Comparison of ENCODE assay signal across 2 cellular contexts in the genomic region with DNA sequence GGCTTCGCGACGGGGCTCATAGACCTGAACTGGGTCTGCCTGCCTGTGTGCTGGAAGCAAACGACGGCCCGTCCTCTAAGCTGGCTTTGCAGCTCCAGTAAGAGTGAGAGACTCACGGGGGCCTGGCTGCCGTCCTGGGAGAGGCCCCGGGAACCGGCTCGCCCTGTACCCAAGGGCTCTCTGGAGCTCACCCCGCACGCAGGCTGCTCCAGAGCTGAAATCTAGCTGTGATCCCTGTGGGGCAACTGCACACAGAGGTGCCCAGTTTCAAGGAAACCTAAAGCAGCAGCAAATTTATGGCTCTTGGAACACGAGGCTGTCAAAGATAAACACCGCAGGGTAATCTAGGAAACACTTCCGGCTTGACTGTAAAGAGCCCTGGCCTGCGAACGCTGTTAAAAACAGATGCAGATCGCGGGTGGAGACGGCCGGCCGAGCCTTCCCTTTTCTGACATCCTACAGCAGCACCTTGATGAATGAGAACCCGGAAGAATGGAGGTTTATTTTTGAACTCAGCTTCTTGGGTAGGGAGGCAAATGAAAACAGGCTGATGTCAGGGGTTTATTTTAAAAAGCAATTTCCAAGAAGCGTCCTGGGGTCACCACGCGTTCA.
TF ChIP-seq lines count a peak whose summit lies in the region.

No MANE protein-coding gene starts in this region.

TF ChIP-seq in liver, 16 proteins besides CTCF, POLR2A, EP300 and RAD21:
- TF ChIP-seq NR2F2 (IDR thresholded peaks at IDR 0.05) = peak; percentile 24
- no peak for TF ChIP-seq SP1 (IDR thresholded peaks at IDR 0.05)

TF ChIP-seq in HepG2, 621 proteins besides CTCF, POLR2A, EP300 and RAD21 (continued from another document):
- TF ChIP-seq HNRNPLL (IDR thresholded peaks at IDR 0.05; ENCODE audit: low read depth, low read length, poor library complexity, severe bottlenecking) = no peak
- no peak for TF ChIP-seq BORCS8-MEF2B (CRISPR knock-in tag; IDR thresholded peaks at IDR 0.05)
